ENCODE assay signal across 8 cellular contexts in the genomic region with DNA sequence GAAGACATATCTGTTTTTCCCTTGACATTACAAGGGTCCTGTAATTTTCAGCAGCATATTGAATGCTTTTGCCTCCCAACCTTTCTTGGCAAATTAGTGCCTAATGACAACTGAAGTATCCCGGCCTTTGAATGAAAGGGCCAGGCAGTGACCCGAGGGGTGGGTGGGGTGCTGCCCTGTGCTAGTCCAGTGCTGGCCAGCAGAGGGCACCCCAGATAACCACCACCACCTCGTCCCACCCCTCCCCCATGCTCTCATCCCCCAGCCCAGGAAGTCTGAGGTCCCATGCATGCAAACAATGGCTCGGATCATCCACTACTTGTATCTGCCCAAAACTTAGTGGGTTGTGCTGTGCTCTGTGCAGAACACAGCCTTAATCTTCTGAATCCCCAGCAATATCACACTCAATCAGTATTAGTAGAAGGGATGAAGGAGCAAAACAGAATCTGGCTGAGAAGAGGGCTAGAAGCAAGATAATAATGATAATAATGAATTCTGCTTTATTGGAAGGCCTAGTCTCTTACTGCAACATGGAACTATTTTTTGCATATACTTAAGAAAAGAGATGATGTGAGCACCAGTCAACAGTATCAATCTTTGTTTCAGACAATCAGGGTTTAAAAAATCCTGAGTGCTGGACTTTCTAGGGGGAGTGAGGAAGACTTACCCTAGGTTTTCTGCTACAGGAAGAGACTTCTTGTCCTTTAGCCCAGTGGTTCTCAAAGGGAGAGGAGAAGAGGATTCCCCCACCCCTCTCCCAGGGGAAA. TPM values are rescaled to one million over a fixed set of nuclear protein-coding genes. Genes with fewer than 3 reads are reported as not detected.
DNase-seq lines count a peak whose midpoint lies in the region; ATAC-seq and TF ChIP-seq lines count a peak whose summit lies in the region.

No MANE protein-coding gene starts in this region.

- H3K36me3 ChIP-seq in SK-N-MC (ENCODE audit: insufficient read depth, low read length) (no peaks in the 10 kb centered on the region), heart right ventricle (no peaks in the 10 kb centered on the region)

- DNase-seq in ACHN = peak; percentile 54
- peak; percentile 82 for DNase-seq in GM13977 (ENCODE audit: low spot score)
- peak in 1 of 2 experiments; percentile 54 for DNase-seq in HL-60 (ENCODE audit: low read depth in 1 of 2, low spot score in 1 of 2)
- DNase-seq in SK-N-MC (ENCODE audit: low read depth, low spot score) = peak; percentile 22
- peak; percentile 63 for DNase-seq in activated naive CD4-positive, alpha-beta T cell treated with anti-CD3 and anti-CD28 coated beads, Interleukin-2, amount 50 U/mL, for 16 hours
- peak; percentile 43 to 61 for DNase-seq in heart right ventricle
- peak; percentile 1 for DNase-seq in retinal pigment epithelial cell (ENCODE audit: low read depth)

- H3K4me1 ChIP-seq in heart right ventricle = peaks cover 0 to 27% (median 12%) of the 10 kb centered on the region in 9 donors

- H3K4me3 ChIP-seq in HL-60 (replicated peaks; ENCODE audit: insufficient read depth, low read length) (no peak overlapping the region), SK-N-MC (peak overlapping the region; percentile 60), heart right ventricle (no peak overlapping the region), retinal pigment epithelial cell (ENCODE audit: low read length) (no peak overlapping the region)

- H3K27me3 ChIP-seq in HL-60 (ENCODE audit: insufficient read depth, poor library complexity, severe bottlenecking) (peaks cover 35% of the 10 kb centered on the region), heart right ventricle (peaks cover 12 to 45% (median 35%) of the 10 kb centered on the region in 7 donors)

- WGBS in heart right ventricle, 2 donors = 9 to 13% methylated on average over 4 of the region's 4 CpGs

- intact Hi-C loops in heart right ventricle (cut with DNase I) = loop anchor here in 1 of 10 donors (10.0 kb wide), 1 partner anchor 51 kb away; no protein-coding TSS in a partner anchor

- H3K9ac ChIP-seq in SK-N-MC (ENCODE audit: insufficient read length) = peak overlapping the region; percentile 65

- H3K27ac ChIP-seq in HL-60 (replicated peaks) = no peak overlapping the region
- H3K27ac ChIP-seq in SK-N-MC = peak overlapping the region; percentile 90
- no peak overlapping the region for H3K27ac ChIP-seq in heart right ventricle

- H3K9me3 ChIP-seq in SK-N-MC (ENCODE audit: low read depth, low read length) = no peaks in the 10 kb centered on the region
- no peaks in the 10 kb centered on the region for H3K9me3 ChIP-seq in heart right ventricle

- in situ Hi-C loops in ACHN (cut with HindIII; ENCODE audit: low pct_ligation_motif_present, low pct_unique_long_range_greater_than_20kb, low sequenced_read_pairs) (no loop called here), GM13977 (cut with MboI; ENCODE audit: low pct_unique_long_range_greater_than_20kb, low sequenced_read_pairs, unreplicated experiment) (no loop called here)

- peak; percentile 74 for TF ChIP-seq CTCF in GM13977 (IDR thresholded peaks at IDR 0.05; ENCODE audit: extremely low read depth, insufficient read depth, missing control alignments)
- peak; percentile 59 for TF ChIP-seq CTCF in HL-60 (IDR thresholded peaks at IDR 0.05; ENCODE audit: insufficient read depth, low read length)
- TF ChIP-seq CTCF in heart right ventricle (IDR thresholded peaks at IDR 0.05) = peak; percentile 67 to 90 (median 80)
- peak; percentile 90 for TF ChIP-seq CTCF in retinal pigment epithelial cell (conservative IDR thresholded peaks at IDR 0.05; ENCODE audit: low read depth, low read length)

- peak; percentile 54 to 87 (median 80) for ATAC-seq in heart right ventricle
- ATAC-seq in GM21528 (IDR thresholded peaks at IDR 0.05; ENCODE audit: low FRiP score, unreplicated experiment) = no peak

RNA-seq across cellular contexts. Expression of a gene that starts 3.8 kb away (rescaled TPM):
- not detected for total RNA-seq in heart right ventricle
- not detected for polyA plus RNA-seq in heart right ventricle
